ENCODE assay signal across 8 cellular contexts in the genomic region with DNA sequence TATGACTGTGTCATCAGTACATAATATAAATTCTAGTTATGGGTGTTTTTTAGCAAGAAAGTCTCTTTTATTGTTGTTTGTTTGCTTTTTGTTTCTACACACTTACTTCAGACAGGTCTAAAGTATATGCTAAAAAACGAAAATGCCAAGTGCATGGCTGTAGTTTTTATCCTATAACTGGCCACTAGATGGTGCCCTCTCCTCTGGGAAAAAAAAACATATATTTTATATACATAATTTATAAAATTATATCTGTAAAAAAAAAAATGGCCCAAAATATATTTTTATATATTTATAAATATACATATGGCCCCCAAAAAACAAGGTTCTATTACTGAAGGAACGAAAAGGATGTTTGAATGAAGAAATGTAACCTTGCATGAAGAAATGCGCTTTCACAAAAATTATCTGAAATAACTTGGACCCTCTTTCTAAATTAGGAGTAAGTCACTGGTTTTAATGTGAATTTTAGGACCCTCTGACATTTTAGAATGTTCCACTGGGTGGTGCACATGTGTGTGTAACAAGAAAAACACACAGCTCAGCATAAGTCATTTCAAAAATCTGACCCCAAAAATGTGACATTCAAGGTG.
DNase-seq lines count a peak whose midpoint lies in the region; ATAC-seq and TF ChIP-seq lines count a peak whose summit lies in the region.

No MANE protein-coding gene starts in this region.

- H3K4me1 Mint-ChIP-seq in activated CD8-positive, alpha-beta T cell treated with anti-CD3 and anti-CD28 coated beads, Interleukin-2, amount 10 ng/mL, durations not matched to agents 7 days and 5 days (ENCODE audit: low read depth) = no peaks in the 10 kb centered on the region
- no peaks in the 10 kb centered on the region for H3K4me1 Mint-ChIP-seq in activated naive CD8-positive, alpha-beta T cell treated with anti-CD3 and anti-CD28 coated beads, Interleukin-2, amount 50 U/mL, for 24 hours

- CTCF ChIA-PET in activated CD8-positive, alpha-beta T cell treated with anti-CD3 and anti-CD28 coated beads, Interleukin-2, amount 10 ng/mL, durations not matched to agents 7 days and 5 days (lab: Charles Lee) = interaction anchor here (0.9 to 1.8 kb wide), 4 partner anchors 9 to 217 kb away, joined by 3 to 6 read pairs (median 4); no protein-coding TSS in a partner anchor

- intact Hi-C loops in left lung (cut with DNase I) = no loop called here

- no peaks in the 10 kb centered on the region for H3K36me3 Mint-ChIP-seq in activated CD8-positive, alpha-beta T cell treated with anti-CD3 and anti-CD28 coated beads, Interleukin-2, amount 10 ng/mL, durations not matched to agents 7 days and 5 days (ENCODE audit: low read depth)
- H3K36me3 Mint-ChIP-seq in activated naive CD8-positive, alpha-beta T cell treated with anti-CD3 and anti-CD28 coated beads, Interleukin-2, amount 50 U/mL, for 24 hours (ENCODE audit: low read depth) = no peaks in the 10 kb centered on the region

- H3K27me3 ChIP-seq in left lung = no peaks in the 10 kb centered on the region

- ATAC-seq in activated CD8-positive, alpha-beta T cell treated with anti-CD3 and anti-CD28 coated beads, Interleukin-2, amount 10 ng/mL, durations not matched to agents 7 days and 5 days = no peak
- ATAC-seq in left lung (no peak), GM21825 (IDR thresholded peaks at IDR 0.05; ENCODE audit: unreplicated experiment) (no peak)
- no peak for ATAC-seq in activated naive CD8-positive, alpha-beta T cell treated with anti-CD3 and anti-CD28 coated beads, Interleukin-2, amount 50 U/mL, for 24 hours

- DNase-seq in NCI-H2107 (lab: John Stamatoyannopoulos, UW) (peak; percentile 23), NCI-H2107 treated with DMSO at 0.1 percent for 48 hours (lab: John Stamatoyannopoulos, UW; ENCODE audit: unreplicated experiment) (no peak), Kasumi-1 (lab: John Stamatoyannopoulos, UW) (peak; percentile 46 to 50), left lung (no peak)
- DNase-seq in activated CD8-positive, alpha-beta T cell treated with anti-CD3 and anti-CD28 coated beads, Interleukin-2, amount 10 ng/mL, durations not matched to agents 7 days and 5 days = peak; percentile 28
- no peak for DNase-seq in activated CD8-positive, alpha-beta memory T cell treated with anti-CD3 and anti-CD28 coated beads for 24 hours
- DNase-seq in activated naive CD8-positive, alpha-beta T cell treated with anti-CD3 and anti-CD28 coated beads, Interleukin-2, amount 50 U/mL, for 24 hours = no peak

- no peak overlapping the region for H3K4me3 ChIP-seq in left lung

- H3K9me3 Mint-ChIP-seq in activated CD8-positive, alpha-beta T cell treated with anti-CD3 and anti-CD28 coated beads, Interleukin-2, amount 10 ng/mL, durations not matched to agents 7 days and 5 days (ENCODE audit: insufficient read depth) = no peaks in the 10 kb centered on the region
- no peaks in the 10 kb centered on the region for H3K9me3 Mint-ChIP-seq in activated naive CD8-positive, alpha-beta T cell treated with anti-CD3 and anti-CD28 coated beads, Interleukin-2, amount 50 U/mL, for 24 hours

- H3K27ac Mint-ChIP-seq in activated CD8-positive, alpha-beta T cell treated with anti-CD3 and anti-CD28 coated beads, Interleukin-2, amount 10 ng/mL, durations not matched to agents 7 days and 5 days = no peak overlapping the region
- H3K27ac Mint-ChIP-seq in activated naive CD8-positive, alpha-beta T cell treated with anti-CD3 and anti-CD28 coated beads, Interleukin-2, amount 50 U/mL, for 24 hours = no peak overlapping the region

- H3K4me3 Mint-ChIP-seq in activated CD8-positive, alpha-beta T cell treated with anti-CD3 and anti-CD28 coated beads, Interleukin-2, amount 10 ng/mL, durations not matched to agents 7 days and 5 days = no peak overlapping the region
- H3K4me3 Mint-ChIP-seq in activated naive CD8-positive, alpha-beta T cell treated with anti-CD3 and anti-CD28 coated beads, Interleukin-2, amount 50 U/mL, for 24 hours = no peak overlapping the region

- no peaks in the 10 kb centered on the region for H3K4me1 ChIP-seq in left lung

- H3K9me3 ChIP-seq in left lung = no peaks in the 10 kb centered on the region

- peak; percentile 62 to 77 for TF ChIP-seq CTCF in left lung (IDR thresholded peaks at IDR 0.05)

- no peak overlapping the region for H3K27ac ChIP-seq in left lung

- peaks cover 26% of the 10 kb centered on the region for H3K27me3 Mint-ChIP-seq in activated CD8-positive, alpha-beta T cell treated with anti-CD3 and anti-CD28 coated beads, Interleukin-2, amount 10 ng/mL, durations not matched to agents 7 days and 5 days (ENCODE audit: low read depth)
- H3K27me3 Mint-ChIP-seq in activated naive CD8-positive, alpha-beta T cell treated with anti-CD3 and anti-CD28 coated beads, Interleukin-2, amount 50 U/mL, for 24 hours = peaks cover 10% of the 10 kb centered on the region

- H3K36me3 ChIP-seq in left lung = no peaks in the 10 kb centered on the region

- POLR2A ChIA-PET in activated CD8-positive, alpha-beta T cell treated with anti-CD3 and anti-CD28 coated beads, Interleukin-2, amount 10 ng/mL, durations not matched to agents 7 days and 5 days (lab: Charles Lee) = no interaction called here

Comparison
In these comparisons a context has a peak if more than half of its experiments do, and no peak if none do; other contexts are left out.
1. DNase-seq: peak in NCI-H2107 (single experiment), Kasumi-1 (2 of 2) and activated CD8-positive, alpha-beta T cell treated with anti-CD3 and anti-CD28 coated beads, Interleukin-2, amount 10 ng/mL, durations not matched to agents 7 days and 5 days (single experiment); none in NCI-H2107 treated with DMSO at 0.1 percent for 48 hours (single experiment), left lung (0 of 2), activated CD8-positive, alpha-beta memory T cell treated with anti-CD3 and anti-CD28 coated beads for 24 hours (single experiment) and activated naive CD8-positive, alpha-beta T cell treated with anti-CD3 and anti-CD28 coated beads, Interleukin-2, amount 50 U/mL, for 24 hours (single experiment).